Comparison of ENCODE assay signal across 8 cellular contexts in genomic region chr6:12119085-12119588, GRCh38.
DNase-seq lines count a peak whose midpoint lies in the region; ATAC-seq lines count a peak whose summit lies in the region.

No MANE protein-coding gene starts in this region.

- H3K9me3 Mint-ChIP-seq in activated naive CD4-positive, alpha-beta T cell treated with anti-CD3 and anti-CD28 coated beads, Interleukin-2, amount 50 U/mL, for 72 hours: peaks cover 18 to 21% of the 10 kb centered on the region in 2 donors
- H3K9me3 Mint-ChIP-seq in stimulated activated naive B cell treated with anti-CD40 and anti-IgM and Interleukin-4, amounts not matched to agents 10 μg/mL and 1 μg/mL and 100 μg/mL, for 72 hours: peaks cover 8 to 11% of the 10 kb centered on the region in 2 donors

- peak; percentile 16 to 20 (median 18) for DNase-seq in stimulated activated CD4-positive, alpha-beta T cell treated with anti-CD3 and anti-CD28 coated beads, Interleukin-12 subunit alpha, Interleukin-12 subunit beta, amount 100 ng/mL, for 48 hours (ENCODE audit: low read depth in 2 of 3, low spot score in 1 of 3)
- DNase-seq in stimulated activated CD4-positive, alpha-beta T cell treated with anti-CD3 and anti-CD28 coated beads, Interleukin-12 subunit alpha, Interleukin-12 subunit beta, amount 100 ng/mL, for 4 hours: no peak
- DNase-seq in activated naive CD4-positive, alpha-beta T cell treated with anti-CD3 and anti-CD28 coated beads, Interleukin-2, amount 50 U/mL, for 72 hours (ENCODE audit: low spot score in 2 of 2): no peak
- peak; percentile 39 for DNase-seq in stimulated activated naive B cell treated with anti-CD40 and anti-IgM and Interleukin-4, amounts not matched to agents 10 μg/mL and 1 μg/mL and 100 μg/mL, for 72 hours
- no peak for DNase-seq in effector CD8-positive, alpha-beta T cell (lab: John Stamatoyannopoulos, UW)
- DNase-seq in RPMI8226: no peak
- no peak for DNase-seq in NCI-H1694 (lab: John Stamatoyannopoulos, UW)

- ATAC-seq in HG03159 (IDR thresholded peaks at IDR 0.05; ENCODE audit: unreplicated experiment): peak; percentile 62
- ATAC-seq in activated naive CD4-positive, alpha-beta T cell treated with anti-CD3 and anti-CD28 coated beads, Interleukin-2, amount 50 U/mL, for 72 hours: peak; percentile 80 to 92
- peak; percentile 87 for ATAC-seq in stimulated activated naive B cell treated with anti-CD40 and anti-IgM and Interleukin-4, amounts not matched to agents 10 μg/mL and 1 μg/mL and 100 μg/mL, for 72 hours (replicated peaks)

- H3K4me3 Mint-ChIP-seq in stimulated activated naive B cell treated with anti-CD40 and anti-IgM and Interleukin-4, amounts not matched to agents 10 μg/mL and 1 μg/mL and 100 μg/mL, for 72 hours: peak overlapping the region in 1 of 2 donors; percentile 23

- peaks cover 33 to 44% of the 10 kb centered on the region in 2 donors for H3K4me1 Mint-ChIP-seq in stimulated activated naive B cell treated with anti-CD40 and anti-IgM and Interleukin-4, amounts not matched to agents 10 μg/mL and 1 μg/mL and 100 μg/mL, for 72 hours

- H3K27ac Mint-ChIP-seq in activated naive CD4-positive, alpha-beta T cell treated with anti-CD3 and anti-CD28 coated beads, Interleukin-2, amount 50 U/mL, for 72 hours: peak overlapping the region; percentile 66 to 71
- H3K27ac Mint-ChIP-seq in stimulated activated naive B cell treated with anti-CD40 and anti-IgM and Interleukin-4, amounts not matched to agents 10 μg/mL and 1 μg/mL and 100 μg/mL, for 72 hours: peak overlapping the region; percentile 51

- no peaks in the 10 kb centered on the region for H3K27me3 Mint-ChIP-seq in stimulated activated naive B cell treated with anti-CD40 and anti-IgM and Interleukin-4, amounts not matched to agents 10 μg/mL and 1 μg/mL and 100 μg/mL, for 72 hours

- H3K36me3 Mint-ChIP-seq in activated naive CD4-positive, alpha-beta T cell treated with anti-CD3 and anti-CD28 coated beads, Interleukin-2, amount 50 U/mL, for 72 hours: peaks cover 50 to 67% of the 10 kb centered on the region in 2 donors
- peaks cover 53 to 68% of the 10 kb centered on the region in 2 donors for H3K36me3 Mint-ChIP-seq in stimulated activated naive B cell treated with anti-CD40 and anti-IgM and Interleukin-4, amounts not matched to agents 10 μg/mL and 1 μg/mL and 100 μg/mL, for 72 hours

Comparison
In these comparisons a context has a peak if more than half of its experiments do, and no peak if none do; other contexts are left out.
1. DNase-seq: peak in stimulated activated CD4-positive, alpha-beta T cell treated with anti-CD3 and anti-CD28 coated beads, Interleukin-12 subunit alpha, Interleukin-12 subunit beta, amount 100 ng/mL, for 48 hours (3 of 3) and stimulated activated naive B cell treated with anti-CD40 and anti-IgM and Interleukin-4, amounts not matched to agents 10 μg/mL and 1 μg/mL and 100 μg/mL, for 72 hours (single experiment); none in stimulated activated CD4-positive, alpha-beta T cell treated with anti-CD3 and anti-CD28 coated beads, Interleukin-12 subunit alpha, Interleukin-12 subunit beta, amount 100 ng/mL, for 4 hours (single experiment), activated naive CD4-positive, alpha-beta T cell treated with anti-CD3 and anti-CD28 coated beads, Interleukin-2, amount 50 U/mL, for 72 hours (0 of 2), effector CD8-positive, alpha-beta T cell (single experiment), RPMI8226 (single experiment) and NCI-H1694 (single experiment).
2. Peak in every context shown above with its lines, with median percentiles within 50 percentile points of each other: ATAC-seq.